Comparison of ENCODE assay signal across 9 cellular contexts in genomic region chr10:34739915-34740314, GRCh38.
DNase-seq lines count a peak whose midpoint lies in the region; ATAC-seq, FAIRE-seq and TF ChIP-seq lines count a peak whose summit lies in the region.
"Had no signal": no experiment of that assay in that cellular context is flagged by ENCODE, and none has a peak within 500 bp of the region (broad histone marks: within the 10 kb centered on the region; RNA-seq: fewer than 3 reads in every experiment).

No MANE protein-coding gene starts in this region.

- 0 out of 2 replicates have a peak overlapping the region, but pooled peaks have one; percentile 57 for H3K27ac Mint-ChIP-seq in GM23338
- peak overlapping the region; percentile 88 to 96 (median 96) for H3K27ac Mint-ChIP-seq in nephron
- no peak overlapping the region for H3K27ac Mint-ChIP-seq in CD4-positive, alpha-beta T cell
- H3K27ac Mint-ChIP-seq: memory B cell had no signal

- H3K36me3 ChIP-seq in GM23338 (ENCODE audit: insufficient read depth) (no peaks in the 10 kb centered on the region), endothelial cell of umbilical vein (ENCODE audit: control insufficient read depth in 2 of 2, extremely low read depth in 1 of 2, insufficient read depth in 2 of 2, low read length in 2 of 2) (no peaks in the 10 kb centered on the region)

- H3K9me3 Mint-ChIP-seq in GM23338 (no peaks in the 10 kb centered on the region), nephron (no peaks in the 10 kb centered on the region)
- H3K9me3 Mint-ChIP-seq in CD4-positive, alpha-beta T cell = no peaks in the 10 kb centered on the region
- H3K9me3 Mint-ChIP-seq: memory B cell had no signal

- BruUV-seq in endothelial cell of umbilical vein (replicated peaks; lab: Mats Ljungman, UMichigan) = no TSS peak

- H3K4me3 ChIP-seq in GM23338 = peak overlapping the region; percentile 46
- no peak overlapping the region for H3K4me3 ChIP-seq in endothelial cell of umbilical vein (replicated peaks in 1 of 3; ENCODE audit: insufficient read depth in 1 of 3, low read depth in 1 of 3, low read length in 3 of 3)

- POLR2A ChIA-PET in endothelial cell of umbilical vein (lab: Charles Lee) = interaction anchor here (1.0 kb wide), 1 partner anchor 8 kb away, joined by 5 read pairs; no protein-coding TSS in a partner anchor
- POLR2A ChIA-PET in CD4-positive, alpha-beta T cell (lab: Charles Lee) = no interaction called here

- H3K9me3 ChIP-seq in endothelial cell of umbilical vein (replicated peaks; ENCODE audit: control insufficient read depth, insufficient read depth, low read length) = no peaks in the 10 kb centered on the region
- H3K9me3 ChIP-seq in CD4-positive, alpha-beta T cell (ENCODE audit: control insufficient read depth, low read length) = no peaks in the 10 kb centered on the region

- intact Hi-C loops in endothelial cell of umbilical vein (cut with micrococcal nuclease) = no loop called here
- intact Hi-C loops in CD4-positive, alpha-beta T cell (cut with DNase I, micrococcal nuclease) = no loop called here

- no peaks in the 10 kb centered on the region for H3K27me3 ChIP-seq in GM23338 (ENCODE audit: insufficient read depth)
- no peaks in the 10 kb centered on the region for H3K27me3 ChIP-seq in endothelial cell of umbilical vein (ENCODE audit: control insufficient read depth in 2 of 2, insufficient read depth in 2 of 2, low read length in 2 of 2)
- peaks cover 10% of the 10 kb centered on the region for H3K27me3 ChIP-seq in CD4-positive, alpha-beta T cell (ENCODE audit: control insufficient read depth, insufficient read depth, low read length)

- no peaks in the 10 kb centered on the region for H3F3A ChIP-seq in GM23338 (replicated peaks; ENCODE audit: low read depth)

- TF ChIP-seq CTCF in GM23338 (conservative IDR thresholded peaks at IDR 0.05; ENCODE audit: low read depth in 2 of 2) (no peak), endothelial cell of umbilical vein (IDR thresholded peaks at IDR 0.05; ENCODE audit: extremely low read depth in 1 of 2, insufficient read depth in 1 of 2, low read depth in 1 of 2, low read length in 2 of 2) (no peak), nephron (IDR thresholded peaks at IDR 0.05; ENCODE audit: unreplicated experiment in 3 of 3) (no peak)
- TF ChIP-seq CTCF in CD4-positive, alpha-beta T cell (IDR thresholded peaks at IDR 0.05) = no peak

- H3K9me2 ChIP-seq in GM23338 (ENCODE audit: insufficient read depth) = no peaks in the 10 kb centered on the region

- TF ChIP-seq POLR2A in endothelial cell of umbilical vein (IDR thresholded peaks at IDR 0.05; ENCODE audit: low read depth, low read length) = no peak

- H3K4me3 Mint-ChIP-seq in GM23338 (peak overlapping the region; percentile 63), nephron (peak overlapping the region; percentile 58 to 66 (median 60))
- no peak overlapping the region for H3K4me3 Mint-ChIP-seq in CD4-positive, alpha-beta T cell
- H3K4me3 Mint-ChIP-seq: memory B cell had no signal

- ATAC-seq in GM23338 = peak; percentile 93
- no peak for ATAC-seq in HG03135 (IDR thresholded peaks at IDR 0.05; ENCODE audit: unreplicated experiment)
- no peak for ATAC-seq in CD4-positive, alpha-beta T cell (ENCODE audit: poor library complexity)
- ATAC-seq in GM21360 (IDR thresholded peaks at IDR 0.05; ENCODE audit: unreplicated experiment) = no peak

- CTCF ChIA-PET in endothelial cell of umbilical vein (lab: Charles Lee) = no interaction called here
- CTCF ChIA-PET in CD4-positive, alpha-beta T cell (lab: Charles Lee) = no interaction called here

- DNase-seq in GM23338 (ENCODE audit: low spot score) (peak; percentile 96), NCI-H510A treated with DMSO at 0.1 percent for 48 hours (lab: John Stamatoyannopoulos, UW) (peak; percentile 86), endothelial cell of umbilical vein (ENCODE audit: low read depth, low spot score) (peak; percentile 82), DMS114 treated with DMSO at 0.1 percent for 48 hours (lab: John Stamatoyannopoulos, UW; ENCODE audit: unreplicated experiment) (no peak)
- DNase-seq in CD4-positive, alpha-beta T cell = no peak

- H3K27ac ChIP-seq in GM23338 (ENCODE audit: low read depth) (peak overlapping the region; percentile 60), endothelial cell of umbilical vein (ENCODE audit: insufficient read depth, low read depth, low read length) (no peak overlapping the region)
- H3K27ac ChIP-seq in CD4-positive, alpha-beta T cell (ENCODE audit: low read depth, low read length) = no peak overlapping the region

- no peaks in the 10 kb centered on the region for H3K36me3 Mint-ChIP-seq in GM23338 (ENCODE audit: low read depth)
- no peaks in the 10 kb centered on the region for H3K36me3 Mint-ChIP-seq in nephron (ENCODE audit: low read depth)
- no peaks in the 10 kb centered on the region for H3K36me3 Mint-ChIP-seq in CD4-positive, alpha-beta T cell (ENCODE audit: low read depth)
- H3K36me3 Mint-ChIP-seq: memory B cell had no signal

- H3K4me1 Mint-ChIP-seq in GM23338 (peaks cover 57% of the 10 kb centered on the region), nephron (peaks cover 83% of the 10 kb centered on the region)
- H3K4me1 Mint-ChIP-seq in CD4-positive, alpha-beta T cell (ENCODE audit: low read depth) = peaks cover 4% of the 10 kb centered on the region
- H3K4me1 Mint-ChIP-seq: memory B cell had no signal

- H3K79me2 ChIP-seq in GM23338 (replicated peaks; ENCODE audit: insufficient read depth) (peaks cover 94% of the 10 kb centered on the region), endothelial cell of umbilical vein (ENCODE audit: control insufficient read depth, insufficient read depth, low read length) (peaks cover 4% of the 10 kb centered on the region)

- no peaks in the 10 kb centered on the region for H3K9me1 ChIP-seq in endothelial cell of umbilical vein (replicated peaks; ENCODE audit: control insufficient read depth, extremely low read depth, insufficient read depth, low read length)

- peaks cover 9% of the 10 kb centered on the region for H4K20me1 ChIP-seq in GM23338 (replicated peaks; ENCODE audit: insufficient read depth)
- H4K20me1 ChIP-seq in endothelial cell of umbilical vein (replicated peaks; ENCODE audit: control insufficient read depth, extremely low read depth, insufficient read depth, low read length) = peaks cover 2% of the 10 kb centered on the region

- H3K27me3 Mint-ChIP-seq in GM23338 (ENCODE audit: insufficient read depth, low read depth, poor library complexity) (peaks cover 9% of the 10 kb centered on the region), nephron (ENCODE audit: low read depth) (no peaks in the 10 kb centered on the region)
- peaks cover 13% of the 10 kb centered on the region for H3K27me3 Mint-ChIP-seq in CD4-positive, alpha-beta T cell

- H3K4me1 ChIP-seq in GM23338 (ENCODE audit: insufficient read depth) (peaks cover 34% of the 10 kb centered on the region), endothelial cell of umbilical vein (ENCODE audit: control insufficient read depth, extremely low read depth, insufficient read depth, low read length) (peaks cover 3% of the 10 kb centered on the region)

- H2AFZ ChIP-seq in GM23338 (no peak overlapping the region), endothelial cell of umbilical vein (ENCODE audit: low read depth, low read length) (no peak overlapping the region)

- H3K4me2 ChIP-seq in GM23338 (peak overlapping the region; percentile 76), endothelial cell of umbilical vein (ENCODE audit: insufficient read depth, low read length) (no peak overlapping the region)

- dilution Hi-C loops in endothelial cell of umbilical vein (cut with MboI; ENCODE audit: extremely low pct_ligation_motif_present, low sequenced_read_pairs) = no loop called here

- H3K9ac ChIP-seq in endothelial cell of umbilical vein (replicated peaks; ENCODE audit: extremely low read depth, insufficient read depth, low read length) = no peak overlapping the region

- FAIRE-seq in endothelial cell of umbilical vein (lab: Jason Lieb, UNC) = peak; percentile 47

TF ChIP-seq in GM23338, 12 proteins besides CTCF, POLR2A, EP300 and RAD21:
- TF ChIP-seq CREB1 (CRISPR knock-in tag; IDR thresholded peaks at IDR 0.05; ENCODE audit: low read depth) (no peak), EZH2 (IDR thresholded peaks at IDR 0.05; ENCODE audit: low read depth, unreplicated experiment) (no peak)
TF ChIP-seq in GM23338: peak in this region for 0.

TF ChIP-seq in endothelial cell of umbilical vein, 7 proteins besides CTCF, POLR2A, EP300 and RAD21:
- no peak for TF ChIP-seq FOS (IDR thresholded peaks at IDR 0.05; ENCODE audit: borderline replicate concordance, insufficient read depth, low read length)
- TF ChIP-seq GATA2 (IDR thresholded peaks at IDR 0.05; ENCODE audit: insufficient read depth, insufficient read length, low read depth, low read length) = no peak
- TF ChIP-seq EZH2 (IDR thresholded peaks at IDR 0.05; ENCODE audit: borderline replicate concordance, low read depth, low read length, severe bottlenecking) = no peak

Comparison
In these comparisons a context has a peak if more than half of its experiments do, and no peak if none do; other contexts are left out.
1. DNase-seq: peak in GM23338 (single experiment), NCI-H510A treated with DMSO at 0.1 percent for 48 hours (single experiment) and endothelial cell of umbilical vein (single experiment); none in CD4-positive, alpha-beta T cell (0 of 10) and DMS114 treated with DMSO at 0.1 percent for 48 hours (single experiment).